ENCODE assay signal across 19 cellular contexts in genomic region chr18:54736981-54737380, GRCh38.
DNase-seq lines count a peak whose midpoint lies in the region; ATAC-seq and TF ChIP-seq lines count a peak whose summit lies in the region.
"Had no signal": no experiment of that assay in that cellular context is flagged by ENCODE, and none has a peak within 500 bp of the region (broad histone marks: within the 10 kb centered on the region; RNA-seq: fewer than 3 reads in every experiment).

No MANE protein-coding gene starts in this region.

- no peak overlapping the region for H3K4me3 Mint-ChIP-seq in T-helper 2 cell treated with Interferon-gamma antibody and Interleukin-4, amounts not matched to agents 5 μg/mL and 100 μg/mL, for 36 hours
- H3K4me3 Mint-ChIP-seq: CD8-positive, alpha-beta T cell had no signal

- no peaks in the 10 kb centered on the region for H4K20me1 ChIP-seq in mammary epithelial cell (ENCODE audit: insufficient read depth, low read length)
- no peaks in the 10 kb centered on the region for H4K20me1 ChIP-seq in PC-3 (ENCODE audit: low read length)
- H4K20me1 ChIP-seq: BLaER1 treated with 17β-estradiol and CSF1 and Interleukin-3, amounts not matched to agents 10 nM and 100 nM had no signal

- no peaks in the 10 kb centered on the region for H3K79me2 ChIP-seq in mammary epithelial cell (ENCODE audit: insufficient read depth, low read length)
- no peaks in the 10 kb centered on the region for H3K79me2 ChIP-seq in PC-3 (ENCODE audit: low read length)

- H3K9me3 ChIP-seq in mammary epithelial cell (replicated peaks; ENCODE audit: insufficient read depth, low read length) (no peaks in the 10 kb centered on the region), breast epithelium (no peaks in the 10 kb centered on the region), PC-3 (ENCODE audit: low read length) (peaks cover 6% of the 10 kb centered on the region; the same call in 1 of the 2 replicates)
- H3K9me3 ChIP-seq: HAP-1 had no signal

- POLR2A ChIA-PET in PC-3 (lab: Charles Lee; ENCODE audit: unreplicated experiment), result no interaction called here

- H3K27me3 ChIP-seq in mammary epithelial cell (ENCODE audit: insufficient read depth, low read length) (no peaks in the 10 kb centered on the region), breast epithelium (no peaks in the 10 kb centered on the region), PC-3 (ENCODE audit: low read length) (no peaks in the 10 kb centered on the region)
- H3K27me3 ChIP-seq: BLaER1 treated with 17β-estradiol and CSF1 and Interleukin-3, amounts not matched to agents 10 nM and 100 nM had no signal

- DNase-seq in mammary epithelial cell (peak; percentile 39), breast epithelium (ENCODE audit: low spot score in 2 of 2) (no peak), PC-3 (peak; percentile 67), epithelial cell of prostate (ENCODE audit: low read depth, low spot score) (peak; percentile 5), SW480 (ENCODE audit: low spot score) (no peak)
- no peak for DNase-seq in T-helper 2 cell treated with Interferon-gamma antibody and Interleukin-4, amounts not matched to agents 5 μg/mL and 100 μg/mL, for 36 hours (ENCODE audit: low spot score)
- DNase-seq: Calu3; CD8-positive, alpha-beta T cell; DMS79; NCI-H1417 treated with DMSO at 0.1 percent for 48 hours; NCI-H187 treated with DMSO at 0.1 percent for 48 hours; NCI-H2227 treated with DMSO at 0.1 percent for 48 hours; NCI-H526; PC-9 had no signal

- no peak for TF ChIP-seq POLR2A in breast epithelium (IDR thresholded peaks at IDR 0.05)

- CTCF ChIA-PET in mammary epithelial cell (lab: Charles Lee; ENCODE audit: low non-redundant PET), result no interaction called here
- CTCF ChIA-PET in PC-3 (lab: Charles Lee), result no interaction called here

- no peaks in the 10 kb centered on the region for H3K9me2 ChIP-seq in PC-3 (replicated peaks; ENCODE audit: low read length)

- no peaks in the 10 kb centered on the region for H3K4me1 Mint-ChIP-seq in T-helper 2 cell treated with Interferon-gamma antibody and Interleukin-4, amounts not matched to agents 5 μg/mL and 100 μg/mL, for 36 hours (ENCODE audit: low read depth)

- 82% methylated on average over 1 of the region's 1 CpG for WGBS in mammary epithelial cell (ENCODE audit: low coverage, missing lambda C conversion rate)

- H3K9ac ChIP-seq in mammary epithelial cell (ENCODE audit: insufficient read depth, low read length), result no peak overlapping the region
- H3K9ac ChIP-seq in PC-3 (ENCODE audit: low read length), result peak overlapping the region; percentile 68
- H3K9ac ChIP-seq: BLaER1 treated with 17β-estradiol and CSF1 and Interleukin-3, amounts not matched to agents 10 nM and 100 nM; KMS-11 had no signal

- H3K9me3 Mint-ChIP-seq in T-helper 2 cell treated with Interferon-gamma antibody and Interleukin-4, amounts not matched to agents 5 μg/mL and 100 μg/mL, for 36 hours, result no peaks in the 10 kb centered on the region
- H3K9me3 Mint-ChIP-seq: CD8-positive, alpha-beta T cell had no signal

- no TSS peak for BruUV-seq in mammary epithelial cell (replicated peaks; lab: Mats Ljungman, UMichigan)
- no TSS peak for BruUV-seq in PC-3 (replicated peaks; lab: Mats Ljungman, UMichigan)

- H3K4me1 ChIP-seq in mammary epithelial cell (ENCODE audit: insufficient read depth, low read length) (peaks cover 16% of the 10 kb centered on the region), breast epithelium (no peaks in the 10 kb centered on the region), PC-3 (ENCODE audit: insufficient read depth, low read length) (peaks cover 32% of the 10 kb centered on the region)

- peaks cover 5% of the 10 kb centered on the region for H3F3A ChIP-seq in PC-3 (ENCODE audit: low read length, unreplicated experiment)

- ATAC-seq in PC-3, result peak; percentile 37; the same call in 1 of the 2 replicates
- no peak for ATAC-seq in HG03342 (IDR thresholded peaks at IDR 0.05; ENCODE audit: unreplicated experiment)
- ATAC-seq in GM21367 (IDR thresholded peaks at IDR 0.05; ENCODE audit: unreplicated experiment), result no peak
- ATAC-seq: CD8-positive, alpha-beta T cell had no signal

- in situ Hi-C loops in mammary epithelial cell (cut with MboI; ENCODE audit: low sequenced_read_pairs in 2 of 2), result no loop called here

- intact Hi-C loops in mammary epithelial cell (cut with micrococcal nuclease) (no loop called here), breast epithelium (cut with DNase I; ENCODE audit: low total_unique reads) (no loop called here), PC-3 (cut with micrococcal nuclease) (loop anchor here (5.0 kb wide), 2 partner anchors 40 to 55 kb away; no protein-coding TSS in a partner anchor)

- H2AFZ ChIP-seq in mammary epithelial cell (ENCODE audit: low read depth, low read length) (no peak overlapping the region), PC-3 (ENCODE audit: low read length) (no peak overlapping the region)
- H2AFZ ChIP-seq: PC-9 had no signal

- TF ChIP-seq CTCF in mammary epithelial cell (conservative IDR thresholded peaks at IDR 0.05 in 1 of 2, IDR thresholded peaks at IDR 0.05 in 1 of 2; ENCODE audit: extremely low read depth in 1 of 2, insufficient read depth in 1 of 2, low read depth in 1 of 2, low read length in 2 of 2) (no peak), breast epithelium (IDR thresholded peaks at IDR 0.05) (no peak), PC-3 (conservative IDR thresholded peaks at IDR 0.05; ENCODE audit: low read depth, low read length) (no peak)

- H3K36me3 ChIP-seq in mammary epithelial cell (ENCODE audit: insufficient read depth, low read length) (no peaks in the 10 kb centered on the region), breast epithelium (no peaks in the 10 kb centered on the region), PC-3 (ENCODE audit: low read depth, low read length) (peaks cover 7% of the 10 kb centered on the region)
- H3K36me3 ChIP-seq: BLaER1 treated with 17β-estradiol and CSF1 and Interleukin-3, amounts not matched to agents 10 nM and 100 nM; HAP-1 had no signal

- H3K4me3 ChIP-seq in mammary epithelial cell (replicated peaks in 1 of 3; ENCODE audit: insufficient read depth in 1 of 3, low read depth in 2 of 3, low read length in 3 of 3) (no peak overlapping the region), breast epithelium (no peak overlapping the region), PC-3 (ENCODE audit: low read length) (no peak overlapping the region)
- H3K4me3 ChIP-seq: BLaER1 treated with 17β-estradiol and CSF1 and Interleukin-3, amounts not matched to agents 10 nM and 100 nM; HAP-1; PC-9 had no signal

- H3K27ac ChIP-seq in mammary epithelial cell (ENCODE audit: insufficient read depth, low read depth, low read length), result no peak overlapping the region
- no peak overlapping the region for H3K27ac ChIP-seq in breast epithelium
- H3K27ac ChIP-seq in PC-3 (ENCODE audit: low read length), result peak overlapping the region; percentile 95
- no peak overlapping the region for H3K27ac ChIP-seq in epithelial cell of prostate
- H3K27ac ChIP-seq: BLaER1 treated with 17β-estradiol and CSF1 and Interleukin-3, amounts not matched to agents 10 nM and 100 nM; KMS-11; PC-9 had no signal

- dilution Hi-C loops in mammary epithelial cell (cut with HindIII; ENCODE audit: low sequenced_read_pairs), result no loop called here

- H3K4me2 ChIP-seq in mammary epithelial cell (ENCODE audit: insufficient read depth, low read depth, low read length) (no peak overlapping the region), PC-3 (ENCODE audit: low read length) (peak overlapping the region; percentile 34; the same call in 1 of the 2 replicates)
- H3K4me2 ChIP-seq: BLaER1 treated with 17β-estradiol and CSF1 and Interleukin-3, amounts not matched to agents 10 nM and 100 nM; KMS-11; PC-9 had no signal

- H3K36me3 Mint-ChIP-seq in T-helper 2 cell treated with Interferon-gamma antibody and Interleukin-4, amounts not matched to agents 5 μg/mL and 100 μg/mL, for 36 hours (ENCODE audit: low read depth), result no peaks in the 10 kb centered on the region
- H3K36me3 Mint-ChIP-seq: CD8-positive, alpha-beta T cell had no signal

- peaks cover 33% of the 10 kb centered on the region for H3K27me3 Mint-ChIP-seq in T-helper 2 cell treated with Interferon-gamma antibody and Interleukin-4, amounts not matched to agents 5 μg/mL and 100 μg/mL, for 36 hours (ENCODE audit: low read depth)

- H3K27ac Mint-ChIP-seq in T-helper 2 cell treated with Interferon-gamma antibody and Interleukin-4, amounts not matched to agents 5 μg/mL and 100 μg/mL, for 36 hours, result no peak overlapping the region
- H3K27ac Mint-ChIP-seq: CD8-positive, alpha-beta T cell had no signal

Comparison
In these comparisons a context has a peak if more than half of its experiments do, and no peak if none do; other contexts are left out.
1. DNase-seq: peak in mammary epithelial cell (single experiment), PC-3 (single experiment) and epithelial cell of prostate (single experiment); none in breast epithelium (0 of 2), SW480 (single experiment) and T-helper 2 cell treated with Interferon-gamma antibody and Interleukin-4, amounts not matched to agents 5 μg/mL and 100 μg/mL, for 36 hours (single experiment).